ENCODE assay signal across 8 cellular contexts in the genomic region with DNA sequence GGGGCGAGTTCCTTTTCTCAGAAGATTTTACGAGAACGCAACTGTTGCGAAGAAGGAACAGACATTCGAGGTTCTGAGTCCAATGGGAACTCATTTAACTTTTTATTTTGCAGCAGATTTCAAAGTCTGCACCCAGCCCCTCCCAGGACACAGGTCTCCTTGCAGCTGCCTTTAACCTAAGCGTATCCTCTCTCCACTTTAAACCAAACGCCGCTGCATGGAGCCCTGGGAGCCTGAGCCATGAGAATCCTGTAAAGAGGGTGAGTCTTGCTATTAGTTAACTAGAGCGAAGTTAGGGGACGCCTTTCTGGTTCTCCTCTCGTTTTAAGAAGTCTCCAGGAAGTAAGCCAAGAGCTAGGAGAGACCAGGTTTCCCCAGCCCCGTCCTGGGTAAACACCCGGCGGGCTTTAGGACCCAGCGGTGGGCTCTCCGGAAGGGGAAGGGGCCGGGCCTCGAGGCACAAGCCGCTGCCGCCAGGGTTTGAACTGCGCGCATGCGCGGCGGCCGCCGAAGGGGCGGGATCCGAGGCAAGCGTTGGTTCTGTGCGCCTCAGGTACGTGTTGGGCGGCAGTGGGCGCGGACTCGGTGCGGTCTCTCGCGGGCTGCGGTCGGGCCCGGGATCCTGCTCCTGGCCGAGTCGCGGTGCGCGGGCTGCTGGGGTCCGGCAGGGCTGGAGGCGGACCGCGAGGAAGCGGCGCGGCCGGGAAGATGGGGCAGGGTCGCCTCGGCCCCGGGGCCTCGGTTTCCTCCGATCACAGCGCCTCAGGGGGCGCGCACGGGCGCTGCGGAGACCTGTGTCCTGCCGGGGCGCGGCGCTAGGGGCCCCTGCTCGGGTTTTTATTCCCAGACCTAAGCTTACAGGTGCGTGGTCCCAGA. TPM values are rescaled to one million over a fixed set of nuclear protein-coding genes. Genes with fewer than 3 reads are reported as not detected.
A peak's percentile ranks its signal among the peaks of the same experiment; 100 is the strongest.
DNase-seq lines count a peak whose midpoint lies in the region; ATAC-seq and TF ChIP-seq lines count a peak whose summit lies in the region.

A gene (plus strand): TSS at position 510 of the 876 bp plus-strand sequence. CDS start 7,188 bp downstream, outside the sequence.

- ATAC-seq in GM18907 (IDR thresholded peaks at IDR 0.05; ENCODE audit: unreplicated experiment) = peak; percentile 69
- ATAC-seq in HG03159 (IDR thresholded peaks at IDR 0.05; ENCODE audit: unreplicated experiment) = peak; percentile 59
- peak; percentile 57 for ATAC-seq in WTC11

- H3K4me3 Mint-ChIP-seq in WTC11 (peak within 1 kb of the TSS; percentile 97), immature natural killer cell (peak within 1 kb of the TSS; percentile 91 to 99 (median 96))

- POLR2A ChIA-PET in AG04450 (lab: Yijun Ruan, JAX) = interaction anchor here (1.3 kb wide), 1 partner anchor 301 kb away, joined by 7 read pairs; a partner anchor contains a TSS
- POLR2A ChIA-PET in WTC11 (lab: Charles Lee) = interaction anchor here (1.4 kb wide), 1 partner anchor 337 kb away, joined by 3 read pairs; no protein-coding TSS in a partner anchor

- intact Hi-C loops in spleen (cut with DNase I; ENCODE audit: low total_unique reads) = no loop called here

- no peaks in the 10 kb centered on the region for H3K27me3 ChIP-seq in AG04450 (ENCODE audit: control insufficient read depth, insufficient read depth, low read length)
- no peaks in the 10 kb centered on the region for H3K27me3 ChIP-seq in spleen (replicated peaks in 1 of 7)

- TF ChIP-seq CTCF in AG04450 (IDR thresholded peaks at IDR 0.05; ENCODE audit: low read depth, low read length) (no peak), WTC11 (IDR thresholded peaks at IDR 0.05) (no peak), cardiac fibroblast (IDR thresholded peaks at IDR 0.05; ENCODE audit: low read depth, low read length) (no peak), spleen (IDR thresholded peaks at IDR 0.05 in 8 of 11, conservative IDR thresholded peaks at IDR 0.05 in 3 of 11) (peak in 7 of 11 experiments; percentile 8 to 57 (median 24))

- H3K4me1 Mint-ChIP-seq in WTC11 (peaks cover 45% of the 10 kb centered on the region), immature natural killer cell (peaks cover 53 to 70% of the 10 kb centered on the region in 2 donors)

- DNase-seq in AG04450 (ENCODE audit: low read depth, low spot score) (peak; percentile 83), NCI-H2227 treated with DMSO at 0.1 percent for 48 hours (lab: John Stamatoyannopoulos, UW) (peak; percentile 94), WTC11 (ENCODE audit: low spot score) (peak; percentile 99), cardiac fibroblast (ENCODE audit: low read depth in 2 of 2) (peak; percentile 96 to 97), immature natural killer cell (peak; percentile 97), spleen (peak; percentile 100)

- peaks cover 0 to 18% (median 3%) of the 10 kb centered on the region in 6 donors for H3K36me3 ChIP-seq in spleen

- peak in 2 of 3 donors; percentile 59 to 85 for TF ChIP-seq POLR2A in spleen (IDR thresholded peaks at IDR 0.05)

- H3K27ac Mint-ChIP-seq in WTC11 (peak within 1 kb of the TSS; percentile 98), immature natural killer cell (peak within 1 kb of the TSS; percentile 96 to 99 (median 97))

- 1 to 3% (median 1%) methylated on average over 20 to 72 of the region's 72 CpGs for WGBS in spleen, 5 donors

- H3K27ac ChIP-seq in AG04450 (ENCODE audit: low read depth, low read length) (peak within 1 kb of the TSS; percentile 94), spleen (peak within 1 kb of the TSS; percentile 91 to 98 (median 96))

- peaks cover 12 to 57% (median 34%) of the 10 kb centered on the region in 6 donors for H3K4me1 ChIP-seq in spleen

- H3K9me3 ChIP-seq in AG04450 (ENCODE audit: control insufficient read depth, insufficient read depth, low read length) = peaks cover 6% of the 10 kb centered on the region; the same call in 1 of the 2 replicates
- no peaks in the 10 kb centered on the region for H3K9me3 ChIP-seq in spleen

- H3K9me3 Mint-ChIP-seq in WTC11 (no peaks in the 10 kb centered on the region), immature natural killer cell (no peaks in the 10 kb centered on the region)

- H3K4me3 ChIP-seq in AG04450 (ENCODE audit: low read depth, low read length) (peak within 1 kb of the TSS; percentile 77), cardiac fibroblast (replicated peaks in 1 of 2; ENCODE audit: low read depth in 2 of 2, low read length in 2 of 2) (peak within 1 kb of the TSS; percentile 65 to 72), spleen (peak within 1 kb of the TSS; percentile 87 to 98 (median 93))

- H3K27me3 Mint-ChIP-seq in WTC11 (ENCODE audit: low read depth) (no peaks in the 10 kb centered on the region), immature natural killer cell (ENCODE audit: low read depth in 3 of 3) (peaks cover 11 to 21% (median 21%) of the 10 kb centered on the region in 3 donors)

- H3K36me3 Mint-ChIP-seq in WTC11 (peaks cover 8% of the 10 kb centered on the region), immature natural killer cell (peaks cover 0 to 8% (median 7%) of the 10 kb centered on the region in 3 donors)

- CTCF ChIA-PET in AG04450 (lab: Charles Lee) = interaction anchor here (1.9 to 4.7 kb wide), 2 partner anchors 17 to 18 kb away, joined by 6 to 37 read pairs; no protein-coding TSS in a partner anchor
- CTCF ChIA-PET in WTC11 (lab: Charles Lee) = interaction anchor here (0.8 to 3.8 kb wide), 7 partner anchors 15 to 713 kb away, joined by 3 to 66 read pairs (median 4); no protein-coding TSS in a partner anchor

TF ChIP-seq in WTC11, 78 proteins besides CTCF, POLR2A, EP300 and RAD21 (continues in another document):
- TF ChIP-seq, protein P1, sequence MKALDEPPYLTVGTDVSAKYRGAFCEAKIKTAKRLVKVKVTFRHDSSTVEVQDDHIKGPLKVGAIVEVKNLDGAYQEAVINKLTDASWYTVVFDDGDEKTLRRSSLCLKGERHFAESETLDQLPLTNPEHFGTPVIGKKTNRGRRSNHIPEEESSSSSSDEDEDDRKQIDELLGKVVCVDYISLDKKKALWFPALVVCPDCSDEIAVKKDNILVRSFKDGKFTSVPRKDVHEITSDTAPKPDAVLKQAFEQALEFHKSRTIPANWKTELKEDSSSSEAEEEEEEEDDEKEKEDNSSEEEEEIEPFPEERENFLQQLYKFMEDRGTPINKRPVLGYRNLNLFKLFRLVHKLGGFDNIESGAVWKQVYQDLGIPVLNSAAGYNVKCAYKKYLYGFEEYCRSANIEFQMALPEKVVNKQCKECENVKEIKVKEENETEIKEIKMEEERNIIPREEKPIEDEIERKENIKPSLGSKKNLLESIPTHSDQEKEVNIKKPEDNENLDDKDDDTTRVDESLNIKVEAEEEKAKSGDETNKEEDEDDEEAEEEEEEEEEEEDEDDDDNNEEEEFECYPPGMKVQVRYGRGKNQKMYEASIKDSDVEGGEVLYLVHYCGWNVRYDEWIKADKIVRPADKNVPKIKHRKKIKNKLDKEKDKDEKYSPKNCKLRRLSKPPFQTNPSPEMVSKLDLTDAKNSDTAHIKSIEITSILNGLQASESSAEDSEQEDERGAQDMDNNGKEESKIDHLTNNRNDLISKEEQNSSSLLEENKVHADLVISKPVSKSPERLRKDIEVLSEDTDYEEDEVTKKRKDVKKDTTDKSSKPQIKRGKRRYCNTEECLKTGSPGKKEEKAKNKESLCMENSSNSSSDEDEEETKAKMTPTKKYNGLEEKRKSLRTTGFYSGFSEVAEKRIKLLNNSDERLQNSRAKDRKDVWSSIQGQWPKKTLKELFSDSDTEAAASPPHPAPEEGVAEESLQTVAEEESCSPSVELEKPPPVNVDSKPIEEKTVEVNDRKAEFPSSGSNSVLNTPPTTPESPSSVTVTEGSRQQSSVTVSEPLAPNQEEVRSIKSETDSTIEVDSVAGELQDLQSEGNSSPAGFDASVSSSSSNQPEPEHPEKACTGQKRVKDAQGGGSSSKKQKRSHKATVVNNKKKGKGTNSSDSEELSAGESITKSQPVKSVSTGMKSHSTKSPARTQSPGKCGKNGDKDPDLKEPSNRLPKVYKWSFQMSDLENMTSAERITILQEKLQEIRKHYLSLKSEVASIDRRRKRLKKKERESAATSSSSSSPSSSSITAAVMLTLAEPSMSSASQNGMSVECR (CRISPR knock-in tag; IDR thresholded peaks at IDR 0.05; ENCODE audit: borderline replicate concordance) = no peak
- TF ChIP-seq FOXP1 (CRISPR knock-in tag; IDR thresholded peaks at IDR 0.05; ENCODE audit: borderline replicate concordance) (peak; percentile 90), TP53 (CRISPR knock-in tag; IDR thresholded peaks at IDR 0.05) (no peak; the same call in 1 of the 2 replicates), CREB1 (CRISPR knock-in tag; IDR thresholded peaks at IDR 0.05) (0 out of 2 replicates have a peak, but pooled peaks have one; percentile 38), ZNF138 (CRISPR knock-in tag; conservative IDR thresholded peaks at IDR 0.05) (0 out of 2 replicates have a peak, but pooled peaks have one; percentile 54), MYBL2 (CRISPR knock-in tag; IDR thresholded peaks at IDR 0.05) (peak; percentile 94), SP1 (CRISPR knock-in tag; conservative IDR thresholded peaks at IDR 0.05) (peak; percentile 95)

RNA-seq across cellular contexts. Expression of the gene that starts here (rescaled TPM):
- polyA plus RNA-seq in AG04450 (2011; rRNA removed) = 16.3 and 19.0 TPM in 2 replicates
- 24.8 and 29.1 TPM in 2 replicates for polyA minus RNA-seq in AG04450 (2011; rRNA and poly(A)+ RNA removed)
- 54.2 to 59.8 TPM (median 57.3 TPM) in 3 replicates for total RNA-seq in WTC11 (2021)
- 10 to 100 TPM; 25.8 to 31.4 (median 27.0) TPM for polyA plus RNA-seq in immature natural killer cell
- total RNA-seq in spleen = 10 to 100 TPM; 19.5 to 31.2 (median 27.0) TPM
- 1 to 10 TPM; 5.9 to 9.4 (median 8.8) TPM for polyA plus RNA-seq in spleen

Comparison
In these comparisons a context has a peak if more than half of its experiments do, and no peak if none do; other contexts are left out.
1. Peak in every context shown above with its lines: DNase-seq, ATAC-seq, H3K4me3 ChIP-seq and H3K27ac ChIP-seq.
2. CTCF ChIP-seq: peak in spleen (7 of 11); none in AG04450 (single experiment), WTC11 (single experiment) and cardiac fibroblast (single experiment).